8 cellular contexts compared by ENCODE assay signal in the genomic region with DNA sequence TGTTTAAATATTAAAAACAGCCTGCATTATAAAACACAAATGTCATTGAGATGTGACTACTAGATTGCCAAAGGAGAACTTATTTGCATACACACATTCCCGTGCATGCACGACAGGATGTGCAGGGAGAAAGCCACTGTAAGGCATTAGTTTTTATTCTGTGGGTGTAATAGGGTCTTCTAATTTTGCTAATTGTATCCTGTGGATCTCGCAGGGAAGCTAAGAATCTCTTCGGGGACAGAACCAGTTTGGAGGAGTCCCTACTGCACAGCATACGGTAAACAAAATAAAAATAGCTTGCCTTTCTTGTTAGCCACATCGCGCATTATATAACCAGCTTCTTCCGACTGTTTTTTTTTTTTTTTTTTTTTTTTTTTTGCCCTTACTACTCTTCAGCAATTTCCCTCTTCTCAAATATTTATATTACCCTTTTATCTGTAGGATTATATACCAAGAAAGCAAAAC. TPM values are rescaled to one million over a fixed set of nuclear protein-coding genes. Genes with fewer than 3 reads are reported as not detected.
A peak's percentile ranks its signal among the peaks of the same experiment; 100 is the strongest.
DNase-seq lines count a peak whose midpoint lies in the region; ATAC-seq, FAIRE-seq and TF ChIP-seq lines count a peak whose summit lies in the region.

No MANE protein-coding gene starts in this region.

- FAIRE-seq in GM12878 (lab: Jason Lieb, UNC): no peak

- H3K36me3 ChIP-seq in GM12878 (ENCODE audit: control insufficient read depth in 2 of 2, insufficient read depth in 2 of 2, low read length in 1 of 2): no peaks in the 10 kb centered on the region
- no peaks in the 10 kb centered on the region for H3K36me3 ChIP-seq in suprapubic skin

- WGBS in GM12878 (ENCODE audit: insufficient coverage, insufficient replicate concordance, low lambda C conversion rate, missing lambda C conversion rate): 0% methylated on average over 8 of the region's 8 CpGs
- under 1% methylated on average over 8 of the region's 8 CpGs for WGBS in suprapubic skin

- H3K27ac ChIP-seq in GM12878 (ENCODE audit: control insufficient read depth, insufficient read depth) (peak overlapping the region; percentile 65; the same call in 1 of the 2 replicates), suprapubic skin (peak overlapping the region; percentile 100)

- ATAC-seq in GM12878: no peak
- no peak for ATAC-seq in HG02763 (IDR thresholded peaks at IDR 0.05; ENCODE audit: unreplicated experiment)
- ATAC-seq in GM21619 (IDR thresholded peaks at IDR 0.05; ENCODE audit: unreplicated experiment): no peak

- SMC1A ChIA-PET in GM12878 (lab: Charles Lee; ENCODE audit: uncharacterized antibody, unreplicated experiment): interaction anchor here (0.9 to 3.6 kb wide), 23 partner anchors 9 to 353 kb away, joined by 3 to 37 read pairs (median 6); no protein-coding TSS in a partner anchor

- H3K27me3 ChIP-seq in GM12878 (replicated peaks in 1 of 2; ENCODE audit: control insufficient read depth in 2 of 2, insufficient read depth in 2 of 2, low read length in 1 of 2) (no peaks in the 10 kb centered on the region), suprapubic skin (no peaks in the 10 kb centered on the region)

- POLR2A ChIA-PET in GM12878 (lab: Charles Lee): interaction anchor here (0.6 to 1.8 kb wide), 16 partner anchors 12 to 1143 kb away, joined by 3 to 7 read pairs (median 4); no protein-coding TSS in a partner anchor

- peaks cover 8% of the 10 kb centered on the region; the same call in 1 of the 2 replicates for H3K4me1 ChIP-seq in GM12878 (ENCODE audit: control insufficient read depth, insufficient read depth, low read length)
- H3K4me1 ChIP-seq in suprapubic skin: peaks cover 49% of the 10 kb centered on the region

- peak overlapping the region; percentile 72 for H3K4me2 ChIP-seq in GM12878 (ENCODE audit: control insufficient read depth, insufficient read depth)

- peak overlapping the region; percentile 69 for H2AFZ ChIP-seq in GM12878 (ENCODE audit: control insufficient read depth, low read depth, low read length)

- peak overlapping the region; percentile 78 for H3K9ac ChIP-seq in GM12878 (ENCODE audit: control insufficient read depth, insufficient read depth, low read length)

- TSS peak; percentile 45 for BruUV-seq in GM12878 (replicated peaks; lab: Mats Ljungman, UMichigan)

- peaks cover 19% of the 10 kb centered on the region for H3K79me2 ChIP-seq in GM12878 (ENCODE audit: control insufficient read depth, insufficient read depth, low read length)

- TF ChIP-seq EP300 in GM12878 (IDR thresholded peaks at IDR 0.05; ENCODE audit: borderline replicate concordance in 1 of 2, control insufficient read depth in 1 of 2, low read depth in 2 of 2, low read length in 2 of 2): no peak
- TF ChIP-seq EP300 in suprapubic skin (IDR thresholded peaks at IDR 0.05): no peak

- no peak for TF ChIP-seq CTCF in GM12878 (IDR thresholded peaks at IDR 0.05 in 2 of 3, conservative IDR thresholded peaks at IDR 0.05 in 1 of 3; ENCODE audit: control insufficient read depth in 2 of 3, extremely low read depth in 1 of 3, insufficient read depth in 1 of 3, low read depth in 3 of 3, low read length in 3 of 3)
- TF ChIP-seq CTCF in suprapubic skin (IDR thresholded peaks at IDR 0.05): no peak

- H3K4me3 ChIP-seq in Jurkat, Clone E6-1 (ENCODE audit: low read length): peak overlapping the region; percentile 55
- H3K4me3 ChIP-seq in GM12878 (peak overlapping the region; percentile 93), suprapubic skin (peak overlapping the region; percentile 76)

- no peaks in the 10 kb centered on the region for H4K20me1 ChIP-seq in GM12878 (ENCODE audit: control insufficient read depth, insufficient read depth)

- DNase-seq in CD1c-positive myeloid dendritic cell (ENCODE audit: extremely low spot score): peak; percentile 63
- no peak for DNase-seq in Jurkat, Clone E6-1 (ENCODE audit: low read depth, low spot score)
- DNase-seq in GM12878 (ENCODE audit: low read depth, low spot score): no peak
- peak; percentile 57 for DNase-seq in left kidney (ENCODE audit: low read depth, low spot score)
- DNase-seq in suprapubic skin (ENCODE audit: low spot score in 2 of 2): no peak
- DNase-seq in NCI-H226: no peak

- RAD21 ChIA-PET in GM12878 (lab: Charles Lee; ENCODE audit: unreplicated experiment): interaction anchor here (0.6 to 3.7 kb wide), 23 partner anchors 19 to 345 kb away, joined by 3 to 36 read pairs (median 5); no protein-coding TSS in a partner anchor

- no peak for TF ChIP-seq POLR2A in GM12878 (IDR thresholded peaks at IDR 0.05; ENCODE audit: low read depth, low read length)
- TF ChIP-seq POLR2A in suprapubic skin (IDR thresholded peaks at IDR 0.05): no peak

- intact Hi-C loops in GM12878 (cut with micrococcal nuclease; ENCODE audit: unreplicated experiment): no loop called here

- H3K9me3 ChIP-seq in GM12878 (replicated peaks; ENCODE audit: control insufficient read depth, insufficient read depth, low read length) (no peaks in the 10 kb centered on the region), suprapubic skin (no peaks in the 10 kb centered on the region)

- no peak for TF ChIP-seq RAD21 in GM12878 (IDR thresholded peaks at IDR 0.05; ENCODE audit: insufficient read depth, low read depth, low read length)

- CTCF ChIA-PET in GM12878 (lab: Yijun Ruan, JAX): interaction anchor here (0.7 to 3.4 kb wide), 19 partner anchors 10 to 473 kb away, joined by 3 to 28 read pairs (median 6); no protein-coding TSS in a partner anchor

- in situ Hi-C loops in GM12878 (cut with MboI): no loop called here

TF ChIP-seq in GM12878, 131 proteins besides CTCF, POLR2A, EP300 and RAD21 (continues in another document):
- peak; percentile 54; the same call in 1 of the 3 replicates for TF ChIP-seq POU2F2 (IDR thresholded peaks at IDR 0.05; ENCODE audit: borderline replicate concordance, low read depth, low read length)
- TF ChIP-seq, protein P1, sequence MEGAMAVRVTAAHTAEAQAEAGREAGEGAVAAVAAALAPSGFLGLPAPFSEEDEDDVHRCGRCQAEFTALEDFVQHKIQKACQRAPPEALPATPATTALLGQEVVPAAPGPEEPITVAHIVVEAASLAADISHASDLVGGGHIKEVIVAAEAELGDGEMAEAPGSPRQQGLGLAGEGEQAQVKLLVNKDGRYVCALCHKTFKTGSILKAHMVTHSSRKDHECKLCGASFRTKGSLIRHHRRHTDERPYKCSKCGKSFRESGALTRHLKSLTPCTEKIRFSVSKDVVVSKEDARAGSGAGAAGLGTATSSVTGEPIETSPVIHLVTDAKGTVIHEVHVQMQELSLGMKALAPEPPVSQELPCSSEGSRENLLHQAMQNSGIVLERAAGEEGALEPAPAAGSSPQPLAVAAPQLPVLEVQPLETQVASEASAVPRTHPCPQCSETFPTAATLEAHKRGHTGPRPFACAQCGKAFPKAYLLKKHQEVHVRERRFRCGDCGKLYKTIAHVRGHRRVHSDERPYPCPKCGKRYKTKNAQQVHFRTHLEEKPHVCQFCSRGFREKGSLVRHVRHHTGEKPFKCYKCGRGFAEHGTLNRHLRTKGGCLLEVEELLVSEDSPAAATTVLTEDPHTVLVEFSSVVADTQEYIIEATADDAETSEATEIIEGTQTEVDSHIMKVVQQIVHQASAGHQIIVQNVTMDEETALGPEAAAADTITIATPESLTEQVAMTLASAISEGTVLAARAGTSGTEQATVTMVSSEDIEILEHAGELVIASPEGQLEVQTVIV (IDR thresholded peaks at IDR 0.05; ENCODE audit: borderline replicate concordance, partially characterized antibody): no peak
- no peak for TF ChIP-seq CHD4 (IDR thresholded peaks at IDR 0.05)
- TF ChIP-seq TAF1 (IDR thresholded peaks at IDR 0.05; ENCODE audit: borderline replicate concordance, low read depth, low read length): peak; percentile 8; the same call in 1 of the 2 replicates
- peak; percentile 50 for TF ChIP-seq ZNF384 (IDR thresholded peaks at IDR 0.05; ENCODE audit: borderline replicate concordance, low read depth, low read length)

RNA-seq across cellular contexts. Expression of a gene that starts 2.0 kb away (rescaled TPM):
- polyA plus RNA-seq in Jurkat, Clone E6-1 (2012; ENCODE audit: insufficient read depth, insufficient read length): 1.7 TPM
- 540 and 542 TPM in 2 replicates for total RNA-seq in GM12878 (2013; cell fraction: nucleolus; rRNA removed)
- total RNA-seq in GM12878 (2014; rRNA removed) (36.5 and 38.5 TPM in 2 replicates), GM12878 (2014; rRNA removed; fragmentation: Illumina TruSeq; extraction: Trizol) (22.8 and 23.3 TPM in 2 replicates), GM12878 (2021) (46.3 and 51.2 TPM in 2 replicates), suprapubic skin (10 to 100 TPM; 32.8 to 95.4 (median 42.4) TPM)
- 16.7 TPM for polyA plus RNA-seq in GM12878 (2011; ENCODE audit: low read depth)
- polyA plus RNA-seq in GM12878 (2011; rRNA removed) (50.7 and 55.4 TPM in 2 replicates), GM12878 (2014; fragmentation: Illumina TruSeq; extraction: Trizol) (15.6 and 20.6 TPM in 2 replicates), GM12878 (2014; fragmentation: Nextera tagmentation; extraction: Ambion mirVana) (10 to 100 TPM; 12.2 to 13.7 TPM), GM12878 (2014; rRNA removed) (18.2 and 20.4 TPM in 2 replicates), GM12878 (2016; fragmentation: Nextera tagmentation; extraction: Ambion mirVana) (10 to 100 TPM; 17.9 to 23.7 TPM)
- 40.5 and 61.2 TPM in 2 replicates for polyA plus RNA-seq in GM12878 (2011; cell fraction: cytosol; rRNA removed)
- polyA plus RNA-seq in GM12878 (2011; cell fraction: nucleus; rRNA removed): 98.3 and 141 TPM in 2 replicates
- polyA plus RNA-seq in GM12878 (2012): 14.8 and 21.3 TPM in 2 replicates
- polyA minus RNA-seq in GM12878 (2011; rRNA and poly(A)+ RNA removed): 125 and 130 TPM in 2 replicates
- 52.1 and 57.6 TPM in 2 replicates for polyA minus RNA-seq in GM12878 (2011; cell fraction: cytosol; rRNA and poly(A)+ RNA removed)
- 137 and 248 TPM in 2 replicates for polyA minus RNA-seq in GM12878 (2011; cell fraction: nucleus; rRNA and poly(A)+ RNA removed)

Comparison
In these comparisons a context has a peak if more than half of its experiments do, and no peak if none do; other contexts are left out.
1. DNase-seq: peak in CD1c-positive myeloid dendritic cell (single experiment) and left kidney (single experiment); none in Jurkat, Clone E6-1 (single experiment), GM12878 (single experiment), suprapubic skin (0 of 2) and NCI-H226 (single experiment).
2. Peak in every context shown above with its lines, with median percentiles within 50 percentile points of each other: H3K4me3 ChIP-seq.